In the genomic region with DNA sequence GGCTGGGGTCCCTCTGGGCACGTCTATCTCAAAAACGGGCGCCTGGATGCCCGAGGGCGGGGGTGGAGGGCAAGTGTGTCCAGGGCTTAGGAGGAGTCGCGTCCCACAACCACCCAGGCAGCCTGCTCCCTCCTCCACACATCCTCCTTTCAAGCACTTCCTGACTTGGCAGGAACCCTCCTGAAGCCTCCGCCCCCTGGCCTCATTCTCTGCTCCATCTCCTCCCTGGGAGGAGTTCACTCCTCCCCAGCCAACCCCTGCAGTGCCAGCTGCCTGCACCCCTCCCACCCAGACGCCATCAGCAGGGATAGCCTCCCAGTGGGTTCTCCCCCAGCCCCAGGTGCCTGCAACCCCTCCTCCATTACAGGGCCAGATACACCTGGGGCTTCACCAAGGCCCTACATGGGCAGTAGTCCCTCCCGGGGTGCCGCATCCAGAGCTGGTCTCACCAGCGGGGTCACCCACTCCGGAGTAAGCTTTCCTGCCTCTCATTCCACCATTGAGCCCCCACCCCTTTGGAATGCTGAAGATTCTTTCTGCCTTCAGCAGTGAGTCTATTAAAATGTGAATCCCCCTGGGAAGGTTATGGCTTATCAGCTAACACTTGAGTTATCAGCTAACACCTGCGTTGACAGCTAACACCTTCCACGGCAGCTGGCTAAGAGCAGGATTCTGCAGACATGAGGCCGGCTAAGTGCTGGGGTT, we compare ENCODE assay signal across 9 cellular contexts. TPM values are rescaled to one million over a fixed set of nuclear protein-coding genes. Genes with fewer than 3 reads are reported as not detected.
DNase-seq lines count a peak whose midpoint lies in the region; ATAC-seq and TF ChIP-seq lines count a peak whose summit lies in the region.
"Had no signal": no experiment of that assay in that cellular context is flagged by ENCODE, and none has a peak within 500 bp of the region (broad histone marks: within the 10 kb centered on the region; RNA-seq: fewer than 3 reads in every experiment).

No MANE protein-coding gene starts in this region.

- no peaks in the 10 kb centered on the region for H3K36me3 Mint-ChIP-seq in CD8-positive, alpha-beta memory T cell
- H3K36me3 Mint-ChIP-seq: naive B cell had no signal

- H3K9me3 Mint-ChIP-seq in CD8-positive, alpha-beta memory T cell = no peaks in the 10 kb centered on the region
- H3K9me3 Mint-ChIP-seq: naive B cell had no signal

- H3K27me3 ChIP-seq in CD8-positive, alpha-beta memory T cell (ENCODE audit: insufficient read depth, low read length, poor library complexity, severe bottlenecking) = no peaks in the 10 kb centered on the region
- peaks cover 5% of the 10 kb centered on the region for H3K27me3 ChIP-seq in gastroesophageal sphincter

- H3K27ac Mint-ChIP-seq in CD8-positive, alpha-beta memory T cell = peak overlapping the region; percentile 80 to 98 (median 90)

- H3K9me3 ChIP-seq in CD8-positive, alpha-beta memory T cell (ENCODE audit: low read length) = no peaks in the 10 kb centered on the region
- no peaks in the 10 kb centered on the region for H3K9me3 ChIP-seq in gastroesophageal sphincter

- in situ Hi-C loops in KBM-7 (cut with MboI; ENCODE audit: low pct_unique_long_range_greater_than_20kb, low sequenced_read_pairs) = no loop called here

- H3K36me3 ChIP-seq in CD8-positive, alpha-beta memory T cell (ENCODE audit: insufficient read depth, low read length) = no peaks in the 10 kb centered on the region
- no peaks in the 10 kb centered on the region for H3K36me3 ChIP-seq in gastroesophageal sphincter

- H3K27ac ChIP-seq in CD8-positive, alpha-beta memory T cell (ENCODE audit: low read depth, low read length) = peak overlapping the region; percentile 25
- no peak overlapping the region for H3K27ac ChIP-seq in gastroesophageal sphincter

- no peak for TF ChIP-seq EP300 in gastroesophageal sphincter (IDR thresholded peaks at IDR 0.05)

- no peaks in the 10 kb centered on the region for H3K27me3 Mint-ChIP-seq in CD8-positive, alpha-beta memory T cell

- TF ChIP-seq POLR2A in gastroesophageal sphincter (IDR thresholded peaks at IDR 0.05) = no peak

- POLR2A ChIA-PET in CD8-positive, alpha-beta memory T cell (lab: Charles Lee) = interaction anchor here (0.8 kb wide), 1 partner anchor 197 kb away, joined by 7 read pairs; no protein-coding TSS in a partner anchor

- peak; percentile 45 to 71 (median 55) for DNase-seq in CD8-positive, alpha-beta memory T cell
- DNase-seq in KBM-7 = peak; percentile 88
- DNase-seq in activated effector memory CD4-positive, alpha-beta T cell treated with anti-CD3 and anti-CD28 coated beads, Interleukin-2, amount 50 U/mL, for 16 hours = peak; percentile 82
- DNase-seq in retina = peak; percentile 77
- DNase-seq: naive B cell had no signal

- peaks cover 33 to 71% (median 37%) of the 10 kb centered on the region in 3 donors for H3K4me1 Mint-ChIP-seq in CD8-positive, alpha-beta memory T cell

- ATAC-seq in gastroesophageal sphincter (peak; percentile 54), HG03139 (IDR thresholded peaks at IDR 0.05; ENCODE audit: unreplicated experiment) (no peak), GM19397 (IDR thresholded peaks at IDR 0.05; ENCODE audit: unreplicated experiment) (no peak)

- CTCF ChIA-PET in CD8-positive, alpha-beta memory T cell (lab: Charles Lee) = interaction anchor here (0.9 to 1.0 kb wide), 2 partner anchors 69 to 87 kb away, joined by 3 read pairs; no protein-coding TSS in a partner anchor

- peak overlapping the region; percentile 50 to 86 (median 83) for H3K4me3 Mint-ChIP-seq in CD8-positive, alpha-beta memory T cell

- H3K4me1 ChIP-seq in CD8-positive, alpha-beta memory T cell (ENCODE audit: insufficient read depth, low read length) = peaks cover 74% of the 10 kb centered on the region
- peaks cover 0 to 47% (median 24%) of the 10 kb centered on the region in 3 donors for H3K4me1 ChIP-seq in gastroesophageal sphincter

- peak overlapping the region; percentile 65 for H3K4me3 ChIP-seq in CD8-positive, alpha-beta memory T cell (ENCODE audit: low read length)
- H3K4me3 ChIP-seq in gastroesophageal sphincter = peak overlapping the region in 1 of 2 donors; percentile 22

- TF ChIP-seq CTCF in gastroesophageal sphincter (IDR thresholded peaks at IDR 0.05) = no peak

- 15 to 53% methylated on average over 6 to 8 of the region's 16 CpGs for WGBS in gastroesophageal sphincter (ENCODE audit: low coverage in 1 of 2), 2 donors

TF ChIP-seq in PFSK-1, 5 proteins besides CTCF, POLR2A, EP300 and RAD21:
- TF ChIP-seq, protein P1, sequence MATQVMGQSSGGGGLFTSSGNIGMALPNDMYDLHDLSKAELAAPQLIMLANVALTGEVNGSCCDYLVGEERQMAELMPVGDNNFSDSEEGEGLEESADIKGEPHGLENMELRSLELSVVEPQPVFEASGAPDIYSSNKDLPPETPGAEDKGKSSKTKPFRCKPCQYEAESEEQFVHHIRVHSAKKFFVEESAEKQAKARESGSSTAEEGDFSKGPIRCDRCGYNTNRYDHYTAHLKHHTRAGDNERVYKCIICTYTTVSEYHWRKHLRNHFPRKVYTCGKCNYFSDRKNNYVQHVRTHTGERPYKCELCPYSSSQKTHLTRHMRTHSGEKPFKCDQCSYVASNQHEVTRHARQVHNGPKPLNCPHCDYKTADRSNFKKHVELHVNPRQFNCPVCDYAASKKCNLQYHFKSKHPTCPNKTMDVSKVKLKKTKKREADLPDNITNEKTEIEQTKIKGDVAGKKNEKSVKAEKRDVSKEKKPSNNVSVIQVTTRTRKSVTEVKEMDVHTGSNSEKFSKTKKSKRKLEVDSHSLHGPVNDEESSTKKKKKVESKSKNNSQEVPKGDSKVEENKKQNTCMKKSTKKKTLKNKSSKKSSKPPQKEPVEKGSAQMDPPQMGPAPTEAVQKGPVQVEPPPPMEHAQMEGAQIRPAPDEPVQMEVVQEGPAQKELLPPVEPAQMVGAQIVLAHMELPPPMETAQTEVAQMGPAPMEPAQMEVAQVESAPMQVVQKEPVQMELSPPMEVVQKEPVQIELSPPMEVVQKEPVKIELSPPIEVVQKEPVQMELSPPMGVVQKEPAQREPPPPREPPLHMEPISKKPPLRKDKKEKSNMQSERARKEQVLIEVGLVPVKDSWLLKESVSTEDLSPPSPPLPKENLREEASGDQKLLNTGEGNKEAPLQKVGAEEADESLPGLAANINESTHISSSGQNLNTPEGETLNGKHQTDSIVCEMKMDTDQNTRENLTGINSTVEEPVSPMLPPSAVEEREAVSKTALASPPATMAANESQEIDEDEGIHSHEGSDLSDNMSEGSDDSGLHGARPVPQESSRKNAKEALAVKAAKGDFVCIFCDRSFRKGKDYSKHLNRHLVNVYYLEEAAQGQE (IDR thresholded peaks at IDR 0.05; ENCODE audit: insufficient read depth in 1 of 2, low read depth in 2 of 2, low read length in 2 of 2) = no peak
- no peak for TF ChIP-seq SIN3A (IDR thresholded peaks at IDR 0.05; ENCODE audit: borderline replicate concordance, insufficient read depth, low read length)
- peak; percentile 36; the same call in 1 of the 2 replicates for TF ChIP-seq POLR2AphosphoS5 (IDR thresholded peaks at IDR 0.05; ENCODE audit: low read depth, low read length)

RNA-seq across cellular contexts. Expression of gene RTN4R, which starts 24.4 kb away (rescaled TPM):
- 1 to 10 TPM; 1.8 to 2.7 TPM for total RNA-seq in CD8-positive, alpha-beta memory T cell
- polyA plus RNA-seq in CD8-positive, alpha-beta memory T cell = 6.0 TPM
- polyA plus RNA-seq in PFSK-1 (2012; ENCODE audit: insufficient read length, low read depth) = 20.0 TPM
- total RNA-seq in gastroesophageal sphincter = 1 to 10 TPM in 2 of 4 donors, not detected in 2; 1.3 to 2.4 TPM
